Comparison of ENCODE assay signal across 8 cellular contexts in genomic region chr14:59189281-59189821, GRCh38. TPM values are rescaled to one million over a fixed set of nuclear protein-coding genes. Genes with fewer than 3 reads are reported as not detected.
DNase-seq lines count a peak whose midpoint lies in the region; ATAC-seq lines count a peak whose summit lies in the region.

No MANE protein-coding gene starts in this region.

- H3K9me3 Mint-ChIP-seq in activated CD8-positive, alpha-beta memory T cell treated with anti-CD3 and anti-CD28 coated beads, Interleukin-2, amount 10 ng/mL, durations not matched to agents 7 days and 5 days (ENCODE audit: low read depth): no peaks in the 10 kb centered on the region
- H3K9me3 Mint-ChIP-seq in naive thymus-derived CD8-positive, alpha-beta T cell: no peaks in the 10 kb centered on the region

- no peak for ATAC-seq in activated CD8-positive, alpha-beta memory T cell treated with anti-CD3 and anti-CD28 coated beads, Interleukin-2, amount 10 ng/mL, durations not matched to agents 7 days and 5 days
- ATAC-seq in naive thymus-derived CD8-positive, alpha-beta T cell: peak in 1 of 2 donors; percentile 5

- DNase-seq in NCI-H2107 treated with DMSO at 0.1 percent for 48 hours (lab: John Stamatoyannopoulos, UW; ENCODE audit: unreplicated experiment): peak; percentile 64
- no peak for DNase-seq in NCI-H2107 (lab: John Stamatoyannopoulos, UW)
- DNase-seq in activated CD8-positive, alpha-beta memory T cell treated with anti-CD3 and anti-CD28 coated beads, Interleukin-2, amount 10 ng/mL, durations not matched to agents 7 days and 5 days: peak; percentile 61
- DNase-seq in naive thymus-derived CD8-positive, alpha-beta T cell: peak in 9 of 10 donors; percentile 8 to 66 (median 31)
- DNase-seq in kidney glomerular epithelial cell (lab: John Stamatoyannopoulos, UW): no peak

- peak overlapping the region; percentile 55 for H3K27ac ChIP-seq in KOPT-K1 (ENCODE audit: low read depth, low read length, poor library complexity, severe bottlenecking)
- H3K27ac ChIP-seq in esophagus (ENCODE audit: low read depth in 2 of 2, low read length in 1 of 2): peak overlapping the region; percentile 99
- peak overlapping the region; percentile 92 for H3K27ac ChIP-seq in stomach smooth muscle (ENCODE audit: low read length)

- 0 to 1% methylated on average over 28 of the region's 28 CpGs for WGBS in esophagus, 2 donors

- H3K9ac ChIP-seq in stomach smooth muscle (ENCODE audit: low read length in 2 of 2): peak overlapping the region; percentile 79 to 91

- CTCF ChIA-PET in activated CD8-positive, alpha-beta memory T cell treated with anti-CD3 and anti-CD28 coated beads, Interleukin-2, amount 10 ng/mL, durations not matched to agents 7 days and 5 days (lab: Charles Lee): interaction anchor here (0.9 to 1.6 kb wide), 4 partner anchors 13 to 295 kb away, joined by 3 to 6 read pairs (median 4); partner anchors contain the start of genes JKAMP and L3HYPDH

- H3K4me1 ChIP-seq in esophagus (ENCODE audit: control insufficient read depth in 2 of 2, insufficient read depth in 2 of 2, low read length in 1 of 2) (peaks cover 0 to 2% of the 10 kb centered on the region in 2 donors), stomach smooth muscle (ENCODE audit: control insufficient read depth, insufficient read depth, low read length) (peaks cover 27% of the 10 kb centered on the region)

- POLR2A ChIA-PET in naive thymus-derived CD8-positive, alpha-beta T cell (lab: Charles Lee): interaction anchor here (1.2 to 1.8 kb wide), 4 partner anchors 13 to 890 kb away, joined by 3 to 8 read pairs (median 4); partner anchors contain the start of genes ARID4A, JKAMP, KIAA0586 and L3HYPDH

- peak overlapping the region; percentile 66 to 88 for H3K4me3 ChIP-seq in esophagus (ENCODE audit: low read depth in 1 of 2, low read length in 2 of 2)
- peak overlapping the region; percentile 84 to 95 for H3K4me3 ChIP-seq in stomach smooth muscle (ENCODE audit: low read length in 2 of 2)

- H3K27ac Mint-ChIP-seq in activated CD8-positive, alpha-beta memory T cell treated with anti-CD3 and anti-CD28 coated beads, Interleukin-2, amount 10 ng/mL, durations not matched to agents 7 days and 5 days: peak overlapping the region; percentile 80
- H3K27ac Mint-ChIP-seq in naive thymus-derived CD8-positive, alpha-beta T cell: peak overlapping the region; percentile 81 to 98 (median 96)

- H3K27me3 ChIP-seq in esophagus (ENCODE audit: control insufficient read depth in 1 of 2, insufficient read depth in 2 of 2, low read length in 2 of 2) (no peaks in the 10 kb centered on the region), stomach smooth muscle (ENCODE audit: control insufficient read depth in 1 of 2, insufficient read depth in 2 of 2, low read length in 2 of 2) (no peaks in the 10 kb centered on the region)

- H3K27me3 Mint-ChIP-seq in activated CD8-positive, alpha-beta memory T cell treated with anti-CD3 and anti-CD28 coated beads, Interleukin-2, amount 10 ng/mL, durations not matched to agents 7 days and 5 days: peaks cover 22% of the 10 kb centered on the region
- H3K27me3 Mint-ChIP-seq in naive thymus-derived CD8-positive, alpha-beta T cell: peaks cover 4 to 12% (median 6%) of the 10 kb centered on the region in 5 donors

- no peaks in the 10 kb centered on the region for H3K9me3 ChIP-seq in KOPT-K1 (ENCODE audit: insufficient read depth, low read length, poor library complexity, severe bottlenecking)
- no peaks in the 10 kb centered on the region for H3K9me3 ChIP-seq in esophagus (ENCODE audit: control insufficient read depth in 2 of 2, insufficient read depth in 1 of 2, low read depth in 1 of 2, low read length in 1 of 2)
- H3K9me3 ChIP-seq in stomach smooth muscle (ENCODE audit: control insufficient read depth in 2 of 2, low read length in 2 of 2): no peaks in the 10 kb centered on the region

- H3K4me1 Mint-ChIP-seq in activated CD8-positive, alpha-beta memory T cell treated with anti-CD3 and anti-CD28 coated beads, Interleukin-2, amount 10 ng/mL, durations not matched to agents 7 days and 5 days: peaks cover 23% of the 10 kb centered on the region
- H3K4me1 Mint-ChIP-seq in naive thymus-derived CD8-positive, alpha-beta T cell: peaks cover 13 to 26% (median 17%) of the 10 kb centered on the region in 4 donors

- H3K36me3 ChIP-seq in KOPT-K1 (ENCODE audit: insufficient read depth, low read length): no peaks in the 10 kb centered on the region
- H3K36me3 ChIP-seq in esophagus (ENCODE audit: control insufficient read depth in 2 of 2, insufficient read depth in 2 of 2, low read length in 1 of 2): no peaks in the 10 kb centered on the region
- H3K36me3 ChIP-seq in stomach smooth muscle (ENCODE audit: control insufficient read depth in 2 of 2, insufficient read depth in 2 of 2, low read length in 2 of 2): no peaks in the 10 kb centered on the region

- peak overlapping the region; percentile 85 for H3K4me3 Mint-ChIP-seq in activated CD8-positive, alpha-beta memory T cell treated with anti-CD3 and anti-CD28 coated beads, Interleukin-2, amount 10 ng/mL, durations not matched to agents 7 days and 5 days
- peak overlapping the region; percentile 95 to 99 (median 98) for H3K4me3 Mint-ChIP-seq in naive thymus-derived CD8-positive, alpha-beta T cell

- H3K36me3 Mint-ChIP-seq in activated CD8-positive, alpha-beta memory T cell treated with anti-CD3 and anti-CD28 coated beads, Interleukin-2, amount 10 ng/mL, durations not matched to agents 7 days and 5 days: no peaks in the 10 kb centered on the region
- H3K36me3 Mint-ChIP-seq in naive thymus-derived CD8-positive, alpha-beta T cell: no peaks in the 10 kb centered on the region

RNA-seq across cellular contexts. Expression of gene DAAM1, which starts 0.9 kb away (rescaled TPM):
- total RNA-seq in activated CD8-positive, alpha-beta memory T cell treated with anti-CD3 and anti-CD28 coated beads, Interleukin-2, amount 10 ng/mL, durations not matched to agents 7 days and 5 days: 10 to 100 TPM; 12.1 to 15.9 TPM
- polyA plus RNA-seq in esophagus: 10 to 100 TPM; 21.7 to 32.7 TPM
- total RNA-seq in naive thymus-derived CD8-positive, alpha-beta T cell: 10 to 100 TPM; 15.9 to 18.1 TPM
- 1 to 10 TPM; 4.6 to 8.1 (median 4.9) TPM for polyA plus RNA-seq in naive thymus-derived CD8-positive, alpha-beta T cell

Comparison
In these comparisons a context has a peak if more than half of its experiments do, and no peak if none do; other contexts are left out.
1. DNase-seq: peak in NCI-H2107 treated with DMSO at 0.1 percent for 48 hours (single experiment), activated CD8-positive, alpha-beta memory T cell treated with anti-CD3 and anti-CD28 coated beads, Interleukin-2, amount 10 ng/mL, durations not matched to agents 7 days and 5 days (single experiment) and naive thymus-derived CD8-positive, alpha-beta T cell (9 of 10); none in NCI-H2107 (single experiment) and kidney glomerular epithelial cell (single experiment).
2. Peak in every context shown above with its lines, with median percentiles within 50 percentile points of each other: H3K27ac ChIP-seq.